In the genomic region with DNA sequence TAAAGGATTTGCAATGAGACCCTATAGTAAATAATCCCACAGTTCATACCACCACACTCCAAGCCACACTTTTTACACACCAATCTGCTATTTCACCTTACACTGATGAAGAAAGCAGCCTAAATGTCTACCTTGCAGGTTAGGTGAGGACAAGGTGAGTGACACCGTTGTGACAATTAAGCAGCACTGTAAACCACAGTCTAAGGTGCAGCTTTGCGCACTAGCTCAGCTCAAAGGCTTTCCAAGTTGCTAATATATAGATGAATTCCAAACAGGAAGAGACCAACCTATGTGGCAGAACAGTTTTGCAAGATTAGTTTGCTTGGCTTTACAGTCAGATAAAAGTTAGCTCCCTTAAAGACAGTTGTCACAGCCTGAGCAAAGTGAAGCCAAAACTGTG, we compare ENCODE assay signal across 22 cellular contexts.
"Had no signal": no experiment of that assay in that cellular context is flagged by ENCODE, and none has a peak within 500 bp of the region (broad histone marks: within the 10 kb centered on the region; RNA-seq: fewer than 3 reads in every experiment).

No MANE protein-coding gene starts in this region.

- H3K27ac Mint-ChIP-seq: T-cell had no signal

- H3K9me3 ChIP-seq: SK-N-SH had no signal

- H3K36me3 Mint-ChIP-seq: T-cell had no signal

- H3K9ac ChIP-seq: SK-N-SH had no signal

- ATAC-seq: Panc1, PC-3, T-cell had no signal

- H3K27me3 Mint-ChIP-seq: T-cell had no signal

- H3K4me3 Mint-ChIP-seq: T-cell had no signal

- H3K9me3 Mint-ChIP-seq: T-cell had no signal

- DNase-seq: KBM-7; MV-4-11; NCI-H1048; NCI-H1105; NCI-H1417 treated with DMSO at 0.1 percent for 48 hours; NCI-H146; NCI-H1694 treated with DMSO at 0.1 percent for 48 hours; NCI-H1930; NCI-H2081; NCI-H2107; NCI-H2227 treated with DMSO at 0.1 percent for 48 hours; NCI-H524; NCI-H526 treated with DMSO at 0.1 percent for 48 hours; NCI-H748 treated with DMSO at 0.1 percent for 48 hours; NK-92 treated with Interleukin-12 subunit alpha and Interleukin-12 subunit beta, amount 100 ng/mL, for 24 hours; PC-3; SHP77; SK-N-SH; SW 1271; T-cell had no signal

- H3K4me2 ChIP-seq: SK-N-SH had no signal

- H3K27ac ChIP-seq: RWPE1 had no signal

- H3K4me1 Mint-ChIP-seq: T-cell had no signal
